ENCODE assay signal across 27 cellular contexts in genomic region chr10:131781791-131782190, GRCh38.
"Had no signal": no experiment of that assay in that cellular context is flagged by ENCODE, and none has a peak within 500 bp of the region (broad histone marks: within the 10 kb centered on the region; RNA-seq: fewer than 3 reads in every experiment).

No MANE protein-coding gene starts in this region.

- H3K4me1 ChIP-seq: esophagus squamous epithelium, gastroesophageal sphincter had no signal

- DNase-seq: activated CD4-positive, alpha-beta memory T cell treated with anti-CD3 and anti-CD28 coated beads for 36 hours; activated CD4-positive, alpha-beta T cell treated with anti-CD3 and anti-CD28 coated beads for 36 hours; activated CD4-positive, alpha-beta T cell treated with anti-CD3 and anti-CD28 coated beads, Interleukin-2, amount 10 ng/mL, durations not matched to agents 24 days and 14 days; activated CD4-positive, CD25-positive, alpha-beta regulatory T cell; activated CD4-positive, CD25-positive, alpha-beta regulatory T cell treated with anti-CD3 and anti-CD28 coated beads, Interleukin-2, amount 50 U/mL, for 72 hours; activated CD8-positive, alpha-beta T cell treated with anti-CD3 and anti-CD28 coated beads, Interleukin-2, amount 10 ng/mL, durations not matched to agents 7 days and 5 days; activated gamma-delta T cell; activated naive CD4-positive, alpha-beta T cell; activated naive CD4-positive, alpha-beta T cell treated with anti-CD3 and anti-CD28 coated beads, Interleukin-2, amount 10 ng/mL, durations not matched to agents 7 days and 5 days; activated naive CD8-positive, alpha-beta T cell treated with anti-CD3 and anti-CD28 coated beads, Interleukin-2, amount 10 ng/mL, durations not matched to agents 7 days and 5 days; activated T-cell treated with anti-CD3 and anti-CD28 coated beads for 4 hours; activated T-cell treated with anti-CD3 and anti-CD28 coated beads, Interleukin-2, amount 50 U/mL, for 24 hours; activated T-cell treated with anti-CD3 and anti-CD28 coated beads, Interleukin-2, amount 50 U/mL, for 72 hours; brain microvascular endothelial cell; cortex of kidney; dermis blood vessel endothelial cell; effector CD4-positive, alpha-beta T cell; effector memory CD8-positive, alpha-beta T cell; esophagus squamous epithelium; foreskin melanocyte; T-helper 2 cell had no signal

- H3K4me3 ChIP-seq: esophagus squamous epithelium, gastroesophageal sphincter had no signal

- FAIRE-seq: astrocyte, bronchial epithelial cell, endometrium, endothelial cell of umbilical vein had no signal

- H3K27ac ChIP-seq: brain microvascular endothelial cell, epithelial cell of prostate, esophagus squamous epithelium, gastroesophageal sphincter had no signal

- H3K27me3 ChIP-seq: brain microvascular endothelial cell, esophagus squamous epithelium had no signal

- H3K36me3 ChIP-seq: brain microvascular endothelial cell, esophagus squamous epithelium, gastroesophageal sphincter had no signal
